Comparison of ENCODE assay signal across 8 cellular contexts in genomic region chr2:37231251-37232130, GRCh38.
DNase-seq lines count a peak whose midpoint lies in the region; ATAC-seq lines count a peak whose summit lies in the region.

Gene CEBPZ (minus strand): TSS chr2:37231596. CDS start chr2:37231567, 29 bp downstream.
Gene NDUFAF7 (plus strand): TSS chr2:37231658. CDS start chr2:37231706, 48 bp downstream.

- H3K27me3 ChIP-seq in layer of hippocampus (ENCODE audit: control insufficient read depth, insufficient read depth, low read length): no peaks in the 10 kb centered on the region

- ATAC-seq in GM19043 (IDR thresholded peaks at IDR 0.05; ENCODE audit: low read depth, unreplicated experiment): peak; percentile 92
- ATAC-seq in HG03354 (IDR thresholded peaks at IDR 0.05; ENCODE audit: poor library complexity, severe bottlenecking, unreplicated experiment): peak; percentile 91

- H3K27ac ChIP-seq in cingulate gyrus (ENCODE audit: low read depth, low read length) (peak within 1 kb of the TSS; percentile 89), layer of hippocampus (ENCODE audit: low read depth, low read length) (peak within 1 kb of the TSS; percentile 87)

- DNase-seq in AML-193 (lab: John Stamatoyannopoulos, UW) (peak; percentile 84 to 90), NCI-H446 (lab: John Stamatoyannopoulos, UW) (peak; percentile 77 to 89)
- peak; percentile 74 to 84 for DNase-seq in activated CD4-positive, alpha-beta T cell treated with anti-CD3 and anti-CD28 coated beads for 24 hours (ENCODE audit: low read depth in 2 of 2)
- peak; percentile 75 to 76 for DNase-seq in stimulated activated CD4-positive, alpha-beta T cell treated with anti-CD3 and anti-CD28 coated beads, Interleukin-1b, Interleukin-23, amount 100 ng/mL, for 4 hours (ENCODE audit: low read depth in 2 of 2)

Comparison
In these comparisons a context has a peak if more than half of its experiments do, and no peak if none do; other contexts are left out.
1. Peak in every context shown above with its lines: DNase-seq, ATAC-seq and H3K27ac ChIP-seq.